Comparison of ENCODE assay signal across 9 cellular contexts in genomic region chr7:74606909-74607255, GRCh38. TPM values are rescaled to one million over a fixed set of nuclear protein-coding genes. Genes with fewer than 3 reads are reported as not detected.
DNase-seq lines count a peak whose midpoint lies in the region; ATAC-seq and TF ChIP-seq lines count a peak whose summit lies in the region.
"Had no signal": no experiment of that assay in that cellular context is flagged by ENCODE, and none has a peak within 500 bp of the region (broad histone marks: within the 10 kb centered on the region; RNA-seq: fewer than 3 reads in every experiment).

No MANE protein-coding gene starts in this region.

- H3K4me1 Mint-ChIP-seq in CD8-positive, alpha-beta T cell (ENCODE audit: low read depth) = peaks cover 12% of the 10 kb centered on the region
- H3K4me1 Mint-ChIP-seq in endothelial cell (ENCODE audit: unreplicated experiment) = peaks cover 5% of the 10 kb centered on the region
- H3K4me1 Mint-ChIP-seq in osteocyte (ENCODE audit: unreplicated experiment) = peaks cover 22% of the 10 kb centered on the region

- H3K27me3 Mint-ChIP-seq in CD8-positive, alpha-beta T cell (ENCODE audit: low read depth) = peaks cover 2% of the 10 kb centered on the region
- H3K27me3 Mint-ChIP-seq in endothelial cell (ENCODE audit: unreplicated experiment) (peaks cover 8% of the 10 kb centered on the region), osteocyte (ENCODE audit: unreplicated experiment) (no peaks in the 10 kb centered on the region)

- no peak for ATAC-seq in CD8-positive, alpha-beta T cell

- no peaks in the 10 kb centered on the region for H3K9me2 ChIP-seq in OCI-LY1 (ENCODE audit: low read depth, low read length)

- no peak for TF ChIP-seq CTCF in CD8-positive, alpha-beta T cell (IDR thresholded peaks at IDR 0.05)
- no peak for TF ChIP-seq CTCF in OCI-LY1 (IDR thresholded peaks at IDR 0.05; ENCODE audit: low read length)
- no peak for TF ChIP-seq CTCF in endothelial cell (IDR thresholded peaks at IDR 0.05; ENCODE audit: unreplicated experiment)
- no peak for TF ChIP-seq CTCF in osteocyte (IDR thresholded peaks at IDR 0.05)

- H3K4me3 Mint-ChIP-seq in CD8-positive, alpha-beta T cell = peak overlapping the region; percentile 74
- H3K4me3 Mint-ChIP-seq in endothelial cell (ENCODE audit: unreplicated experiment) = peak overlapping the region; percentile 80
- peak overlapping the region; percentile 22 for H3K4me3 Mint-ChIP-seq in osteocyte (ENCODE audit: unreplicated experiment)

- H3K27ac ChIP-seq in CD8-positive, alpha-beta T cell (ENCODE audit: low read depth, low read length) = no peak overlapping the region
- no peak overlapping the region for H3K27ac ChIP-seq in OCI-LY1 (ENCODE audit: low read depth, low read length, poor library complexity, severe bottlenecking)

- no peak overlapping the region for H3K27ac Mint-ChIP-seq in CD8-positive, alpha-beta T cell
- H3K27ac Mint-ChIP-seq in endothelial cell (ENCODE audit: unreplicated experiment) (no peak overlapping the region), osteocyte (ENCODE audit: unreplicated experiment) (no peak overlapping the region)

- peak overlapping the region; percentile 68 for H3K4me2 ChIP-seq in OCI-LY1 (ENCODE audit: low read length)

- H3K36me3 ChIP-seq in CD8-positive, alpha-beta T cell (ENCODE audit: insufficient read depth, low read length) = no peaks in the 10 kb centered on the region
- no peaks in the 10 kb centered on the region for H3K36me3 ChIP-seq in OCI-LY1 (ENCODE audit: insufficient read depth, low read length)

- H3K4me3 ChIP-seq in CD8-positive, alpha-beta T cell (ENCODE audit: low read depth, low read length) = peak overlapping the region; percentile 41
- peak overlapping the region; percentile 52 for H3K4me3 ChIP-seq in OCI-LY1 (ENCODE audit: low read depth, low read length, poor library complexity, severe bottlenecking)

- intact Hi-C loops in CD8-positive, alpha-beta T cell (cut with DNase I, micrococcal nuclease) = no loop called here

- H3K9me3 Mint-ChIP-seq in CD8-positive, alpha-beta T cell = no peaks in the 10 kb centered on the region
- no peaks in the 10 kb centered on the region for H3K9me3 Mint-ChIP-seq in endothelial cell (ENCODE audit: unreplicated experiment)
- H3K9me3 Mint-ChIP-seq in osteocyte (ENCODE audit: unreplicated experiment) = no peaks in the 10 kb centered on the region

- H4K20me1 ChIP-seq in OCI-LY1 (ENCODE audit: insufficient read depth, low read length) = no peaks in the 10 kb centered on the region

- peak overlapping the region; percentile 36; the same call in 1 of the 2 replicates for H3K9ac ChIP-seq in OCI-LY1 (ENCODE audit: low read length)

- H3K4me1 ChIP-seq in CD8-positive, alpha-beta T cell (ENCODE audit: insufficient read depth, low read length) = peaks cover 10% of the 10 kb centered on the region
- H3K4me1 ChIP-seq in OCI-LY1 (ENCODE audit: insufficient read depth, low read length, severe bottlenecking) = peaks cover 13% of the 10 kb centered on the region

- no peaks in the 10 kb centered on the region for H3K36me3 Mint-ChIP-seq in CD8-positive, alpha-beta T cell
- H3K36me3 Mint-ChIP-seq in endothelial cell (ENCODE audit: low read depth, unreplicated experiment) (peaks cover 3% of the 10 kb centered on the region), osteocyte (ENCODE audit: unreplicated experiment) (peaks cover 2% of the 10 kb centered on the region)

- H3K9me3 ChIP-seq in CD8-positive, alpha-beta T cell (ENCODE audit: low read length) = no peaks in the 10 kb centered on the region
- H3K9me3 ChIP-seq in OCI-LY1 (ENCODE audit: low read length) = no peaks in the 10 kb centered on the region

- no peaks in the 10 kb centered on the region for H3F3A ChIP-seq in OCI-LY1 (ENCODE audit: insufficient read depth, low read length)

- CTCF ChIA-PET in CD8-positive, alpha-beta T cell (lab: Charles Lee) = no interaction called here

- no peak for DNase-seq in CD8-positive, alpha-beta T cell
- DNase-seq in endothelial cell (ENCODE audit: low spot score) (no peak), osteocyte (ENCODE audit: extremely low spot score, unreplicated experiment) (no peak), NCI-H1417 treated with DMSO at 0.1 percent for 48 hours (lab: John Stamatoyannopoulos, UW) (no peak), Ammon's horn (ENCODE audit: low spot score) (no peak), NCI-H2081 (lab: John Stamatoyannopoulos, UW) (no peak), GM19238 (ENCODE audit: insufficient read length, low spot score) (no peak)
- DNase-seq: NCI-H1048 had no signal

- POLR2A ChIA-PET in CD8-positive, alpha-beta T cell (lab: Charles Lee) = no interaction called here

- H3K27me3 ChIP-seq in CD8-positive, alpha-beta T cell (ENCODE audit: insufficient read depth, low read length) = no peaks in the 10 kb centered on the region
- H3K27me3 ChIP-seq in OCI-LY1 (ENCODE audit: insufficient read depth, low read length) = peaks cover 8% of the 10 kb centered on the region

- no peak overlapping the region for H2AFZ ChIP-seq in OCI-LY1 (ENCODE audit: low read length)

- H3K79me2 ChIP-seq in OCI-LY1 (ENCODE audit: insufficient read depth, low read length) = no peaks in the 10 kb centered on the region

RNA-seq across cellular contexts. Expression of gene GTF2I, which starts 50.6 kb away (rescaled TPM):
- total RNA-seq in CD8-positive, alpha-beta T cell = 100 to 1,000 TPM; 106 to 108 TPM
- total RNA-seq in endothelial cell (ENCODE audit: unreplicated experiment) (312 TPM), osteocyte (236 and 247 TPM in 2 replicates)

Comparison
In these comparisons a context has a peak if more than half of its experiments do, and no peak if none do; other contexts are left out.
1. H3K4me3 Mint-ChIP-seq: peak in every context shown above with its lines; median percentile 80 in endothelial cell; 74 in CD8-positive, alpha-beta T cell; 22 in osteocyte.